Comparison of ENCODE assay signal across 8 cellular contexts in genomic region chr19:13099073-13099999, GRCh38. TPM values are rescaled to one million over a fixed set of nuclear protein-coding genes. Genes with fewer than 3 reads are reported as not detected.
DNase-seq lines count a peak whose midpoint lies in the region; ATAC-seq and TF ChIP-seq lines count a peak whose summit lies in the region.

No MANE protein-coding gene starts in this region.

- peaks cover 31% of the 10 kb centered on the region for H3K27me3 Mint-ChIP-seq in activated CD4-positive, alpha-beta memory T cell treated with anti-CD3 and anti-CD28 coated beads, Interleukin-2, amount 10 ng/mL, durations not matched to agents 7 days and 5 days
- peaks cover 82% of the 10 kb centered on the region for H3K27me3 Mint-ChIP-seq in neural crest cell (ENCODE audit: low read depth)

- H3K4me1 ChIP-seq in BLaER1 treated with 17β-estradiol and CSF1 and Interleukin-3, amounts not matched to agents 10 nM and 100 nM, result peaks cover 56 to 91% (median 78%) of the 10 kb centered on the region in 10 experiments
- H3K4me1 ChIP-seq in urinary bladder (ENCODE audit: insufficient read depth) (peaks cover 5% of the 10 kb centered on the region), SJCRH30 (no peaks in the 10 kb centered on the region; the same call in 1 of the 2 replicates)

- CTCF ChIA-PET in activated CD4-positive, alpha-beta memory T cell treated with anti-CD3 and anti-CD28 coated beads, Interleukin-2, amount 10 ng/mL, durations not matched to agents 7 days and 5 days (lab: Charles Lee), result interaction anchor here (0.6 to 1.3 kb wide), 4 partner anchors 50 to 214 kb away, joined by 3 to 4 read pairs (median 3); no protein-coding TSS in a partner anchor

- TF ChIP-seq CTCF in neural crest cell (conservative IDR thresholded peaks at IDR 0.05), result no peak

- H3K27ac ChIP-seq in BLaER1 treated with 17β-estradiol and CSF1 and Interleukin-3, amounts not matched to agents 10 nM and 100 nM, result peak overlapping the region; percentile 70 to 87 (median 81)
- H3K27ac ChIP-seq in urinary bladder (ENCODE audit: low read depth) (peak overlapping the region; percentile 81), SJCRH30 (no peak overlapping the region)

- H3K9ac ChIP-seq in BLaER1 treated with 17β-estradiol and CSF1 and Interleukin-3, amounts not matched to agents 10 nM and 100 nM, result peak overlapping the region; percentile 70 to 98 (median 80)

- peak overlapping the region; percentile 66 for H3K4me3 Mint-ChIP-seq in activated CD4-positive, alpha-beta memory T cell treated with anti-CD3 and anti-CD28 coated beads, Interleukin-2, amount 10 ng/mL, durations not matched to agents 7 days and 5 days
- peak overlapping the region; percentile 10 for H3K4me3 Mint-ChIP-seq in neural crest cell

- POLR2A ChIA-PET in activated CD4-positive, alpha-beta memory T cell treated with anti-CD3 and anti-CD28 coated beads, Interleukin-2, amount 10 ng/mL, durations not matched to agents 7 days and 5 days (lab: Charles Lee), result interaction anchor here (0.6 to 2.1 kb wide), 18 partner anchors 16 to 307 kb away, joined by 3 to 16 read pairs (median 4); partner anchors contain the start of genes FARSA and NACC1

- H3K4me3 ChIP-seq in BLaER1 treated with 17β-estradiol and CSF1 and Interleukin-3, amounts not matched to agents 10 nM and 100 nM, result peak overlapping the region; percentile 48 to 87 (median 78)
- peak overlapping the region; percentile 37 for H3K4me3 ChIP-seq in urinary bladder (ENCODE audit: low read depth, low read length)
- H3K4me3 ChIP-seq in SJCRH30, result no peak overlapping the region

- peak overlapping the region; percentile 79 to 100 (median 98) for H3K4me2 ChIP-seq in BLaER1 treated with 17β-estradiol and CSF1 and Interleukin-3, amounts not matched to agents 10 nM and 100 nM

- peaks cover 0 to 29% (median 20%) of the 10 kb centered on the region in 11 experiments; a peak in 14 of 22 replicates for H3K27me3 ChIP-seq in BLaER1 treated with 17β-estradiol and CSF1 and Interleukin-3, amounts not matched to agents 10 nM and 100 nM
- no peaks in the 10 kb centered on the region for H3K27me3 ChIP-seq in SJCRH30

- peaks cover 0 to 32% (median 20%) of the 10 kb centered on the region in 11 experiments; a peak in 19 of 22 replicates for H3K36me3 ChIP-seq in BLaER1 treated with 17β-estradiol and CSF1 and Interleukin-3, amounts not matched to agents 10 nM and 100 nM
- H3K36me3 ChIP-seq in urinary bladder (ENCODE audit: insufficient read depth) (no peaks in the 10 kb centered on the region), SJCRH30 (peaks cover 3% of the 10 kb centered on the region; the same call in 1 of the 2 replicates)

- H3K27ac Mint-ChIP-seq in activated CD4-positive, alpha-beta memory T cell treated with anti-CD3 and anti-CD28 coated beads, Interleukin-2, amount 10 ng/mL, durations not matched to agents 7 days and 5 days, result peak overlapping the region; percentile 91
- no peak overlapping the region for H3K27ac Mint-ChIP-seq in neural crest cell (ENCODE audit: unreplicated experiment)

- H3K9me3 ChIP-seq in BLaER1 treated with 17β-estradiol and CSF1 and Interleukin-3, amounts not matched to agents 10 nM and 100 nM (replicated peaks in 1 of 11), result no peaks in the 10 kb centered on the region
- H3K9me3 ChIP-seq in SJCRH30 (replicated peaks), result no peaks in the 10 kb centered on the region

- H3K4me1 Mint-ChIP-seq in activated CD4-positive, alpha-beta memory T cell treated with anti-CD3 and anti-CD28 coated beads, Interleukin-2, amount 10 ng/mL, durations not matched to agents 7 days and 5 days, result peaks cover 63% of the 10 kb centered on the region
- H3K4me1 Mint-ChIP-seq in neural crest cell, result peaks cover 22% of the 10 kb centered on the region

- TF ChIP-seq POLR2A in erythroblast (IDR thresholded peaks at IDR 0.05; ENCODE audit: low read length), result peak; percentile 67

- H3K36me3 Mint-ChIP-seq in activated CD4-positive, alpha-beta memory T cell treated with anti-CD3 and anti-CD28 coated beads, Interleukin-2, amount 10 ng/mL, durations not matched to agents 7 days and 5 days (ENCODE audit: low read depth), result peaks cover 8% of the 10 kb centered on the region
- peaks cover 4% of the 10 kb centered on the region for H3K36me3 Mint-ChIP-seq in neural crest cell (ENCODE audit: low read depth)

- H4K20me1 ChIP-seq in BLaER1 treated with 17β-estradiol and CSF1 and Interleukin-3, amounts not matched to agents 10 nM and 100 nM, result peaks cover 3 to 50% (median 35%) of the 10 kb centered on the region in 11 experiments; a peak in 19 of 22 replicates

- no peak for ATAC-seq in HG02623 (IDR thresholded peaks at IDR 0.05; ENCODE audit: unreplicated experiment)

- peak; percentile 82 to 85 for DNase-seq in Kasumi-1 (lab: John Stamatoyannopoulos, UW)
- DNase-seq in activated CD4-positive, alpha-beta memory T cell treated with anti-CD3 and anti-CD28 coated beads, Interleukin-2, amount 10 ng/mL, durations not matched to agents 7 days and 5 days, result peak; percentile 86
- DNase-seq in erythroblast (lab: John Stamatoyannopoulos, UW), result peak; percentile 89
- DNase-seq in neural crest cell (ENCODE audit: low read depth, low spot score), result no peak
- DNase-seq in SJCRH30, result no peak

- WGBS in urinary bladder, result 35% methylated on average over 77 of the region's 77 CpGs

- peaks cover 4% of the 10 kb centered on the region for H3K9me3 Mint-ChIP-seq in activated CD4-positive, alpha-beta memory T cell treated with anti-CD3 and anti-CD28 coated beads, Interleukin-2, amount 10 ng/mL, durations not matched to agents 7 days and 5 days
- no peaks in the 10 kb centered on the region for H3K9me3 Mint-ChIP-seq in neural crest cell

RNA-seq across cellular contexts. Expression of gene LYL1, which starts 3.3 kb away (rescaled TPM):
- 1 to 10 TPM; 5.7 to 6.2 TPM for total RNA-seq in activated CD4-positive, alpha-beta memory T cell treated with anti-CD3 and anti-CD28 coated beads, Interleukin-2, amount 10 ng/mL, durations not matched to agents 7 days and 5 days
- 0.30 and 0.45 TPM in 2 replicates for total RNA-seq in neural crest cell
- total RNA-seq in urinary bladder, result 4.8 TPM
- 15.7 TPM for polyA plus RNA-seq in urinary bladder
- 0.08 TPM in 1 of 2 replicates, not detected in the other for total RNA-seq in SJCRH30 (2014; rRNA removed; shearing (Covaris generic))

RNA-seq across cellular contexts. Expression of gene TRMT1, which starts 17.2 kb away (rescaled TPM):
- 10 to 100 TPM; 29.4 to 29.7 TPM for total RNA-seq in activated CD4-positive, alpha-beta memory T cell treated with anti-CD3 and anti-CD28 coated beads, Interleukin-2, amount 10 ng/mL, durations not matched to agents 7 days and 5 days
- total RNA-seq in neural crest cell (57.1 and 58.2 TPM in 2 replicates), urinary bladder (16.5 TPM)
- 31.2 TPM for polyA plus RNA-seq in urinary bladder
- total RNA-seq in SJCRH30 (2014; rRNA removed; shearing (Covaris generic)), result 54.1 and 59.0 TPM in 2 replicates

RNA-seq across cellular contexts. Expression of gene NACC1, which starts 18.7 kb away (rescaled TPM):
- total RNA-seq in activated CD4-positive, alpha-beta memory T cell treated with anti-CD3 and anti-CD28 coated beads, Interleukin-2, amount 10 ng/mL, durations not matched to agents 7 days and 5 days, result 10 to 100 TPM; 74.5 to 82.2 TPM
- total RNA-seq in neural crest cell (88.3 and 99.4 TPM in 2 replicates), urinary bladder (10.2 TPM)
- polyA plus RNA-seq in urinary bladder, result 25.7 TPM
- 103 and 105 TPM in 2 replicates for total RNA-seq in SJCRH30 (2014; rRNA removed; shearing (Covaris generic))

RNA-seq across cellular contexts. Expression of gene STX10, which starts 50.8 kb away (rescaled TPM):
- total RNA-seq in activated CD4-positive, alpha-beta memory T cell treated with anti-CD3 and anti-CD28 coated beads, Interleukin-2, amount 10 ng/mL, durations not matched to agents 7 days and 5 days, result 10 to 100 TPM; 69.0 to 72.2 TPM
- total RNA-seq in neural crest cell, result 60.6 and 60.7 TPM in 2 replicates
- total RNA-seq in urinary bladder, result 26.4 TPM
- 76.1 TPM for polyA plus RNA-seq in urinary bladder
- 58.5 and 70.7 TPM in 2 replicates for total RNA-seq in SJCRH30 (2014; rRNA removed; shearing (Covaris generic))

RNA-seq across cellular contexts. Expression of gene IER2, which starts 50.9 kb away (rescaled TPM):
- total RNA-seq in activated CD4-positive, alpha-beta memory T cell treated with anti-CD3 and anti-CD28 coated beads, Interleukin-2, amount 10 ng/mL, durations not matched to agents 7 days and 5 days, result 100 to 1,000 TPM; 231 to 234 TPM
- total RNA-seq in neural crest cell, result 72.5 and 80.3 TPM in 2 replicates
- 17.0 TPM for total RNA-seq in urinary bladder
- polyA plus RNA-seq in urinary bladder, result 268 TPM
- total RNA-seq in SJCRH30 (2014; rRNA removed; shearing (Covaris generic)), result 30.2 and 31.7 TPM in 2 replicates

Comparison
In these comparisons a context has a peak if more than half of its experiments do, and no peak if none do; other contexts are left out.
1. DNase-seq: peak in Kasumi-1 (2 of 2), activated CD4-positive, alpha-beta memory T cell treated with anti-CD3 and anti-CD28 coated beads, Interleukin-2, amount 10 ng/mL, durations not matched to agents 7 days and 5 days (single experiment) and erythroblast (2 of 2); none in neural crest cell (single experiment) and SJCRH30 (0 of 2).